ENCODE assay signal across 21 cellular contexts in genomic region chr17:72145562-72145961, GRCh38. TPM values are rescaled to one million over a fixed set of nuclear protein-coding genes. Genes with fewer than 3 reads are reported as not detected.
A peak's percentile ranks its signal among the peaks of the same experiment; 100 is the strongest.
DNase-seq lines count a peak whose midpoint lies in the region; ATAC-seq, FAIRE-seq and TF ChIP-seq lines count a peak whose summit lies in the region.
"Had no signal": no experiment of that assay in that cellular context is flagged by ENCODE, and none has a peak within 500 bp of the region (broad histone marks: within the 10 kb centered on the region; RNA-seq: fewer than 3 reads in every experiment).

No MANE protein-coding gene starts in this region.

- in situ Hi-C loops in GM23248 (cut with MboI): loop anchor here (25.0 kb wide), 1 partner anchor 367 kb away; no protein-coding TSS in a partner anchor
- in situ Hi-C loops in K562 (cut with MboI): no loop called here

- no peaks in the 10 kb centered on the region for H3K4me1 Mint-ChIP-seq in activated naive CD8-positive, alpha-beta T cell treated with anti-CD3 and anti-CD28 coated beads for 36 hours
- H3K4me1 Mint-ChIP-seq: CD14-positive monocyte; CD8-positive, alpha-beta memory T cell had no signal

- H3K4me3 ChIP-seq in GM23248 (no peak overlapping the region), K562 (no peak overlapping the region), adrenal gland (no peak overlapping the region)
- H3K4me3 ChIP-seq: A549; BLaER1 treated with 17β-estradiol and CSF1 and Interleukin-3, amounts not matched to agents 10 nM and 100 nM; GM12878 had no signal

- no peaks in the 10 kb centered on the region for H3K27me3 ChIP-seq in GM23248 (replicated peaks; ENCODE audit: insufficient read depth)
- no peaks in the 10 kb centered on the region for H3K27me3 ChIP-seq in K562 (ENCODE audit: control insufficient read depth in 2 of 2, insufficient read depth in 2 of 2, low read length in 2 of 2)
- H3K27me3 ChIP-seq in adrenal gland: no peaks in the 10 kb centered on the region
- H3K27me3 ChIP-seq: BE2C; BLaER1 treated with 17β-estradiol and CSF1 and Interleukin-3, amounts not matched to agents 10 nM and 100 nM had no signal

- no peak overlapping the region for H3K27ac ChIP-seq in GM23248
- H3K27ac ChIP-seq in K562 (ENCODE audit: extremely low read depth, low read depth, low read length): no peak overlapping the region
- H3K27ac ChIP-seq in adrenal gland: no peak overlapping the region
- H3K27ac ChIP-seq: BLaER1 treated with 17β-estradiol and CSF1 and Interleukin-3, amounts not matched to agents 10 nM and 100 nM had no signal

- no TSS peak for BruUV-seq in K562 (replicated peaks; lab: Mats Ljungman, UMichigan)

- no peak for ATAC-seq in K562
- ATAC-seq: GM12878 had no signal

- H3K9me3 ChIP-seq in GM23248 (ENCODE audit: low read depth) (no peaks in the 10 kb centered on the region), K562 (replicated peaks; ENCODE audit: control insufficient read depth, insufficient read depth, low read depth, low read length) (no peaks in the 10 kb centered on the region), adrenal gland (replicated peaks in 1 of 3) (no peaks in the 10 kb centered on the region)
- H3K9me3 ChIP-seq: A549, BE2C had no signal

- DNase-seq in GM23248 (no peak), K562 (ENCODE audit: extremely low read depth in 1 of 4, low spot score in 3 of 4) (no peak), NCI-H2171 treated with DMSO at 0.1 percent for 48 hours (lab: John Stamatoyannopoulos, UW) (no peak), adrenal gland (no peak)
- no peak for DNase-seq in activated naive CD8-positive, alpha-beta T cell treated with anti-CD3 and anti-CD28 coated beads for 36 hours
- DNase-seq: 8988T; AML-193; BE2C; Calu3; CD4-positive, alpha-beta T cell; CD8-positive, alpha-beta memory T cell; COR-L47; GDM1; GOT3; H7; HCEC 1CT had no signal

- FAIRE-seq in K562 (lab: Jason Lieb, UNC): no peak
- FAIRE-seq: A549, GM12878 had no signal

- 90 to 94% methylated on average over 3 of the region's 3 CpGs for WGBS in GM23248 (ENCODE audit: low coverage in 1 of 2, low lambda C conversion rate in 2 of 2, missing lambda C conversion rate in 2 of 2), 2 experiments
- WGBS in K562 (ENCODE audit: insufficient coverage, low coverage, missing lambda C conversion rate): 0% methylated on average over 3 of the region's 3 CpGs
- WGBS in adrenal gland, 4 donors: 86 to 89% (median 86%) methylated on average over 3 of the region's 3 CpGs

- peaks cover 11% of the 10 kb centered on the region for H3F3A ChIP-seq in GM23248 (ENCODE audit: insufficient read depth)

- no peak overlapping the region for H3K27ac Mint-ChIP-seq in activated naive CD8-positive, alpha-beta T cell treated with anti-CD3 and anti-CD28 coated beads for 36 hours
- H3K27ac Mint-ChIP-seq: CD14-positive monocyte; CD4-positive, alpha-beta T cell; CD8-positive, alpha-beta memory T cell had no signal

- TF ChIP-seq POLR2A in K562 (conservative IDR thresholded peaks at IDR 0.05): no peak
- TF ChIP-seq POLR2A in adrenal gland (IDR thresholded peaks at IDR 0.05): no peak

- no peak overlapping the region for H2AFZ ChIP-seq in GM23248
- no peak overlapping the region for H2AFZ ChIP-seq in K562 (ENCODE audit: low read depth, low read length)

- CTCF ChIA-PET in K562 (lab: Yijun Ruan, JAX; ENCODE audit: low intra/inter-chr PET ratio): no interaction called here

- H3K36me3 ChIP-seq in GM23248 (ENCODE audit: low read depth): no peaks in the 10 kb centered on the region
- H3K36me3 ChIP-seq in K562 (ENCODE audit: control insufficient read depth, insufficient read depth, low read length): no peaks in the 10 kb centered on the region
- H3K36me3 ChIP-seq in adrenal gland (replicated peaks in 1 of 2): no peaks in the 10 kb centered on the region
- H3K36me3 ChIP-seq: BE2C; BLaER1 treated with 17β-estradiol and CSF1 and Interleukin-3, amounts not matched to agents 10 nM and 100 nM had no signal

- H3K79me2 ChIP-seq in GM23248 (ENCODE audit: insufficient read depth): no peaks in the 10 kb centered on the region
- no peaks in the 10 kb centered on the region for H3K79me2 ChIP-seq in K562 (ENCODE audit: control insufficient read depth, insufficient read depth, low read length)

- no peaks in the 10 kb centered on the region for H3K9me1 ChIP-seq in K562 (ENCODE audit: control insufficient read depth, insufficient read depth, low read length)

- H3K9ac ChIP-seq in GM23248 (no peak overlapping the region), K562 (ENCODE audit: insufficient read depth in 1 of 2, low read depth in 2 of 2, low read length in 2 of 2) (no peak overlapping the region)
- H3K9ac ChIP-seq: BLaER1 treated with 17β-estradiol and CSF1 and Interleukin-3, amounts not matched to agents 10 nM and 100 nM had no signal

- no peak overlapping the region for H3K4me3 Mint-ChIP-seq in activated naive CD8-positive, alpha-beta T cell treated with anti-CD3 and anti-CD28 coated beads for 36 hours
- H3K4me3 Mint-ChIP-seq: CD14-positive monocyte; CD4-positive, alpha-beta T cell; CD8-positive, alpha-beta memory T cell had no signal

- H3K4me1 ChIP-seq in GM23248 (ENCODE audit: insufficient read depth) (peaks cover 11% of the 10 kb centered on the region), K562 (replicated peaks in 1 of 2; ENCODE audit: control insufficient read depth in 2 of 2, insufficient read depth in 2 of 2, low read length in 2 of 2) (no peaks in the 10 kb centered on the region), adrenal gland (replicated peaks in 1 of 2) (no peaks in the 10 kb centered on the region)
- H3K4me1 ChIP-seq: BE2C; BLaER1 treated with 17β-estradiol and CSF1 and Interleukin-3, amounts not matched to agents 10 nM and 100 nM had no signal

- TF ChIP-seq RAD21 in Ishikawa (IDR thresholded peaks at IDR 0.05; ENCODE audit: low read depth) (no peak), K562 (CRISPR knock-in tag; conservative IDR thresholded peaks at IDR 0.05 in 1 of 2, IDR thresholded peaks at IDR 0.05 in 1 of 2) (no peak)

- no peak for TF ChIP-seq EP300 in Ishikawa (IDR thresholded peaks at IDR 0.05; ENCODE audit: borderline replicate concordance)
- no peak for TF ChIP-seq EP300 in K562 (IDR thresholded peaks at IDR 0.05; ENCODE audit: low read length)

- intact Hi-C loops in K562 (cut with micrococcal nuclease) (no loop called here), adrenal gland (cut with DNase I) (no loop called here)

- no peaks in the 10 kb centered on the region for H3K9me2 ChIP-seq in GM23248 (ENCODE audit: insufficient read depth)

- peaks cover 3% of the 10 kb centered on the region for H3K27me3 Mint-ChIP-seq in activated naive CD8-positive, alpha-beta T cell treated with anti-CD3 and anti-CD28 coated beads for 36 hours

- no peaks in the 10 kb centered on the region for H4K20me1 ChIP-seq in GM23248 (ENCODE audit: insufficient read depth)
- no peaks in the 10 kb centered on the region for H4K20me1 ChIP-seq in K562 (replicated peaks; ENCODE audit: control insufficient read depth, insufficient read depth, low read length)
- H4K20me1 ChIP-seq: BLaER1 treated with 17β-estradiol and CSF1 and Interleukin-3, amounts not matched to agents 10 nM and 100 nM had no signal

- POLR2A ChIA-PET in K562 (lab: Yijun Ruan, JAX): no interaction called here

- TF ChIP-seq CTCF in K562 (IDR thresholded peaks at IDR 0.05 in 2 of 3, conservative IDR thresholded peaks at IDR 0.05 in 1 of 3; ENCODE audit: insufficient read depth in 2 of 3, low read depth in 1 of 3, low read length in 3 of 3) (no peak), adrenal gland (IDR thresholded peaks at IDR 0.05) (no peak)

- H3K9me3 Mint-ChIP-seq in activated naive CD8-positive, alpha-beta T cell treated with anti-CD3 and anti-CD28 coated beads for 36 hours: no peaks in the 10 kb centered on the region
- H3K9me3 Mint-ChIP-seq: CD4-positive, alpha-beta T cell had no signal

- H3K4me2 ChIP-seq in GM23248 (ENCODE audit: unreplicated experiment) (peak overlapping the region; percentile 84), K562 (ENCODE audit: insufficient read depth, low read length) (no peak overlapping the region)
- H3K4me2 ChIP-seq: A549; BLaER1 treated with 17β-estradiol and CSF1 and Interleukin-3, amounts not matched to agents 10 nM and 100 nM had no signal

- H3K36me3 Mint-ChIP-seq in activated naive CD8-positive, alpha-beta T cell treated with anti-CD3 and anti-CD28 coated beads for 36 hours: no peaks in the 10 kb centered on the region
- H3K36me3 Mint-ChIP-seq: CD14-positive monocyte had no signal

TF ChIP-seq in Ishikawa, 13 proteins besides CTCF, POLR2A, EP300 and RAD21:
- TF ChIP-seq TEAD4 (IDR thresholded peaks at IDR 0.05) (no peak), CEBPB (IDR thresholded peaks at IDR 0.05) (0 out of 2 replicates have a peak, but pooled peaks have one; percentile 17)

RNA-seq across cellular contexts. Expression of gene SOX9, which starts 24.7 kb away (rescaled TPM):
- total RNA-seq in GM23248 (2014; rRNA removed; shearing (Covaris generic)): 13.8 and 16.6 TPM in 2 replicates
- polyA plus RNA-seq in GM23248 (2016; fragmentation: Nextera tagmentation; extraction: Ambion mirVana): 18.5 and 20.8 TPM in 2 replicates
- not detected in 2 replicates for total RNA-seq in K562 (2011; cell fraction: chromatin; rRNA removed; ENCODE audit: low replicate concordance)
- total RNA-seq in K562 (2011; cell fraction: nucleolus; rRNA removed): not detected in 2 replicates
- total RNA-seq in K562 (2011; cell fraction: nucleoplasm; rRNA removed): not detected in 2 replicates
- total RNA-seq in K562 (2014; rRNA removed): not detected in 2 replicates
- total RNA-seq in K562 (2014; rRNA removed; fragmentation: Illumina TruSeq; extraction: Trizol): not detected in 2 replicates
- total RNA-seq in K562 (2015; rRNA removed; fragmentation: Illumina TruSeq; extraction: Trizol): not detected in 2 replicates
- total RNA-seq in K562 (2021): 0.04 and 0.18 TPM in 2 replicates
- not detected in 2 replicates for polyA plus RNA-seq in K562 (2011; rRNA removed)
- polyA plus RNA-seq in K562 (2011; cell fraction: cytosol; rRNA removed): not detected in 2 replicates
- not detected in 2 replicates for polyA plus RNA-seq in K562 (2011; cell fraction: nucleus; rRNA removed)
- polyA plus RNA-seq in K562 (2012): not detected in 2 replicates
- polyA plus RNA-seq in K562 (2014; fragmentation: Illumina TruSeq; extraction: Trizol): not detected in 2 replicates
- not detected for polyA plus RNA-seq in K562 (2014; fragmentation: Nextera tagmentation; extraction: Ambion mirVana)
- polyA plus RNA-seq in K562 (2014; rRNA removed): not detected in 2 replicates
- not detected in 2 replicates for polyA minus RNA-seq in K562 (2011; rRNA and poly(A)+ RNA removed)
- polyA minus RNA-seq in K562 (2011; cell fraction: cytosol; rRNA and poly(A)+ RNA removed): 0.27 TPM in 1 of 2 replicates, not detected in the other
- polyA minus RNA-seq in K562 (2011; cell fraction: nucleus; rRNA and poly(A)+ RNA removed): not detected in 2 replicates
- total RNA-seq in activated naive CD8-positive, alpha-beta T cell treated with anti-CD3 and anti-CD28 coated beads for 36 hours: not detected
- 1 to 10 TPM; 2.1 to 8.9 (median 5.5) TPM for total RNA-seq in adrenal gland
- 1 to 10 TPM in 2 of 3 donors, under 1 TPM in 1; 0.95 to 3.5 (median 3.0) TPM for polyA plus RNA-seq in adrenal gland
- total RNA-seq: CD4-positive, alpha-beta T cell; CD8-positive, alpha-beta memory T cell had no signal
- polyA plus RNA-seq: CD14-positive monocyte; CD8-positive, alpha-beta memory T cell had no signal
